Comparison of ENCODE assay signal across 14 cellular contexts in genomic region chr7:140238778-140239652, GRCh38.
DNase-seq lines count a peak whose midpoint lies in the region; ATAC-seq and TF ChIP-seq lines count a peak whose summit lies in the region.
"Had no signal": no experiment of that assay in that cellular context is flagged by ENCODE, and none has a peak within 500 bp of the region (broad histone marks: within the 10 kb centered on the region; RNA-seq: fewer than 3 reads in every experiment).

No MANE protein-coding gene starts in this region.

- H3K36me3 ChIP-seq in Panc1 (ENCODE audit: control insufficient read depth, insufficient read depth, low read length): no peaks in the 10 kb centered on the region
- no peaks in the 10 kb centered on the region for H3K36me3 ChIP-seq in mucosa of rectum (ENCODE audit: control insufficient read depth in 2 of 2, insufficient read depth in 2 of 2, low read length in 2 of 2)
- no peaks in the 10 kb centered on the region for H3K36me3 ChIP-seq in osteoblast (ENCODE audit: insufficient read depth, low read length)

- no peak overlapping the region for H2AFZ ChIP-seq in osteoblast (ENCODE audit: low read length)

- in situ Hi-C loops in Panc1 (cut with HindIII; ENCODE audit: low pct_unique_long_range_greater_than_20kb, low sequenced_read_pairs): no loop called here

- intact Hi-C loops in Panc1 (cut with micrococcal nuclease; ENCODE audit: unreplicated experiment): no loop called here

- peak overlapping the region; percentile 65 to 67 for H3K9ac ChIP-seq in mucosa of rectum (ENCODE audit: low read depth in 1 of 2, low read length in 2 of 2)

- no peak overlapping the region for H3K27ac ChIP-seq in Panc1 (ENCODE audit: low read length)
- H3K27ac ChIP-seq in mucosa of rectum (ENCODE audit: low read depth in 2 of 2, low read length in 2 of 2): peak overlapping the region; percentile 96 to 97
- H3K27ac ChIP-seq in osteoblast (ENCODE audit: low read depth, low read length): no peak overlapping the region

- H3K9me3 ChIP-seq in Panc1 (ENCODE audit: control insufficient read depth, insufficient read depth, low read depth, low read length) (no peaks in the 10 kb centered on the region), mucosa of rectum (ENCODE audit: control insufficient read depth in 2 of 2, low read length in 2 of 2) (no peaks in the 10 kb centered on the region), osteoblast (ENCODE audit: low read depth, low read length) (no peaks in the 10 kb centered on the region)

- no peaks in the 10 kb centered on the region for H3K79me2 ChIP-seq in osteoblast (ENCODE audit: insufficient read depth, low read length)

- TF ChIP-seq CTCF in Panc1 (IDR thresholded peaks at IDR 0.05) (no peak), nephron progenitor cell (IDR thresholded peaks at IDR 0.05) (no peak), osteoblast (IDR thresholded peaks at IDR 0.05; ENCODE audit: extremely low read depth, low read depth, low read length) (no peak)

- H3K27ac Mint-ChIP-seq in nephron progenitor cell: no peak overlapping the region
- no peak overlapping the region for H3K27ac Mint-ChIP-seq in activated CD8-positive, alpha-beta memory T cell treated with anti-CD3 and anti-CD28 coated beads, Interleukin-2, amount 10 ng/mL, durations not matched to agents 7 days and 5 days
- H3K27ac Mint-ChIP-seq: activated T-cell treated with anti-CD3 and anti-CD28 coated beads, Interleukin-2, amount 50 U/mL, for 72 hours; brain; CD8-positive, alpha-beta memory T cell; HFFc6 had no signal

- no peaks in the 10 kb centered on the region for H3K9me3 Mint-ChIP-seq in nephron progenitor cell
- H3K9me3 Mint-ChIP-seq in activated CD8-positive, alpha-beta memory T cell treated with anti-CD3 and anti-CD28 coated beads, Interleukin-2, amount 10 ng/mL, durations not matched to agents 7 days and 5 days (ENCODE audit: low read depth): no peaks in the 10 kb centered on the region
- H3K9me3 Mint-ChIP-seq: activated T-cell treated with anti-CD3 and anti-CD28 coated beads, Interleukin-2, amount 50 U/mL, for 72 hours; CD8-positive, alpha-beta memory T cell; HFFc6 had no signal

- no TSS peak for BruUV-seq in Panc1 (replicated peaks; lab: Mats Ljungman, UMichigan)

- no peaks in the 10 kb centered on the region for H4K20me1 ChIP-seq in osteoblast (ENCODE audit: insufficient read depth, low read length)

- H3K27me3 Mint-ChIP-seq in nephron progenitor cell (ENCODE audit: low read depth, poor library complexity): peaks cover 2% of the 10 kb centered on the region
- no peaks in the 10 kb centered on the region for H3K27me3 Mint-ChIP-seq in activated CD8-positive, alpha-beta memory T cell treated with anti-CD3 and anti-CD28 coated beads, Interleukin-2, amount 10 ng/mL, durations not matched to agents 7 days and 5 days

- H3K4me3 Mint-ChIP-seq in nephron progenitor cell: no peak overlapping the region
- H3K4me3 Mint-ChIP-seq in activated CD8-positive, alpha-beta memory T cell treated with anti-CD3 and anti-CD28 coated beads, Interleukin-2, amount 10 ng/mL, durations not matched to agents 7 days and 5 days: no peak overlapping the region
- H3K4me3 Mint-ChIP-seq: activated T-cell treated with anti-CD3 and anti-CD28 coated beads, Interleukin-2, amount 50 U/mL, for 72 hours; brain; CD8-positive, alpha-beta memory T cell; HFFc6 had no signal

- CTCF ChIA-PET in Panc1 (lab: Charles Lee): no interaction called here
- CTCF ChIA-PET in activated CD8-positive, alpha-beta memory T cell treated with anti-CD3 and anti-CD28 coated beads, Interleukin-2, amount 10 ng/mL, durations not matched to agents 7 days and 5 days (lab: Charles Lee): no interaction called here

- no peaks in the 10 kb centered on the region for H3K36me3 Mint-ChIP-seq in nephron progenitor cell (ENCODE audit: low read depth)
- no peaks in the 10 kb centered on the region for H3K36me3 Mint-ChIP-seq in activated CD8-positive, alpha-beta memory T cell treated with anti-CD3 and anti-CD28 coated beads, Interleukin-2, amount 10 ng/mL, durations not matched to agents 7 days and 5 days
- H3K36me3 Mint-ChIP-seq: brain; CD8-positive, alpha-beta memory T cell had no signal

- peak; percentile 50 for DNase-seq in DMS53 (lab: John Stamatoyannopoulos, UW)
- peak; percentile 59 for DNase-seq in NCI-H146 treated with DMSO at 0.1 percent for 48 hours (lab: John Stamatoyannopoulos, UW; ENCODE audit: unreplicated experiment)
- no peak for DNase-seq in Panc1 (ENCODE audit: low read depth, low spot score)
- DNase-seq in nephron progenitor cell: no peak
- no peak for DNase-seq in activated CD8-positive, alpha-beta memory T cell treated with anti-CD3 and anti-CD28 coated beads, Interleukin-2, amount 10 ng/mL, durations not matched to agents 7 days and 5 days
- DNase-seq in osteoblast (ENCODE audit: insufficient read length, low spot score, missing footprints): no peak
- no peak for DNase-seq in glomerular visceral epithelial cell (ENCODE audit: extremely low spot score)
- DNase-seq: activated T-cell treated with anti-CD3 and anti-CD28 coated beads, Interleukin-2, amount 50 U/mL, for 72 hours; CD8-positive, alpha-beta memory T cell; HFFc6; Kasumi-1 had no signal

- no peak overlapping the region for H3K4me3 ChIP-seq in Panc1 (ENCODE audit: low read depth in 2 of 2, low read length in 2 of 2)
- H3K4me3 ChIP-seq in mucosa of rectum (ENCODE audit: low read length in 2 of 2): peak overlapping the region; percentile 14 to 37
- H3K4me3 ChIP-seq in osteoblast (ENCODE audit: insufficient read depth, low read length): no peak overlapping the region
- H3K4me3 ChIP-seq: GM12878 had no signal

- no peak overlapping the region for H3K4me2 ChIP-seq in osteoblast (ENCODE audit: insufficient read depth, low read length)

- peak; percentile 72 for ATAC-seq in Panc1
- no peak for ATAC-seq in activated CD8-positive, alpha-beta memory T cell treated with anti-CD3 and anti-CD28 coated beads, Interleukin-2, amount 10 ng/mL, durations not matched to agents 7 days and 5 days
- ATAC-seq: GM12878 had no signal

- POLR2A ChIA-PET in Panc1 (lab: Charles Lee): no interaction called here

- H3K4me1 Mint-ChIP-seq in nephron progenitor cell: peaks cover 16% of the 10 kb centered on the region
- peaks cover 15% of the 10 kb centered on the region for H3K4me1 Mint-ChIP-seq in activated CD8-positive, alpha-beta memory T cell treated with anti-CD3 and anti-CD28 coated beads, Interleukin-2, amount 10 ng/mL, durations not matched to agents 7 days and 5 days
- H3K4me1 Mint-ChIP-seq: brain had no signal

- H3K4me1 ChIP-seq in Panc1 (ENCODE audit: control insufficient read depth, insufficient read depth, low read length) (no peaks in the 10 kb centered on the region), mucosa of rectum (ENCODE audit: control insufficient read depth in 2 of 2, insufficient read depth in 2 of 2, low read length in 2 of 2) (peaks cover 53 to 69% of the 10 kb centered on the region in 2 donors), osteoblast (ENCODE audit: insufficient read depth, low read length) (no peaks in the 10 kb centered on the region)

- H3K27me3 ChIP-seq in Panc1 (ENCODE audit: control insufficient read depth, insufficient read depth, low read length) (0 out of 2 replicates have a peak, but pooled peaks cover 3% of the 10 kb centered on the region), mucosa of rectum (ENCODE audit: control insufficient read depth in 2 of 2, insufficient read depth in 2 of 2, low read length in 2 of 2) (no peaks in the 10 kb centered on the region), osteoblast (ENCODE audit: insufficient read depth, low read length) (peaks cover 16% of the 10 kb centered on the region)

Comparison
In these comparisons a context has a peak if more than half of its experiments do, and no peak if none do; other contexts are left out.
1. DNase-seq: peak in DMS53 (single experiment) and NCI-H146 treated with DMSO at 0.1 percent for 48 hours (single experiment); none in Panc1 (single experiment), nephron progenitor cell (single experiment), activated CD8-positive, alpha-beta memory T cell treated with anti-CD3 and anti-CD28 coated beads, Interleukin-2, amount 10 ng/mL, durations not matched to agents 7 days and 5 days (single experiment), osteoblast (single experiment) and glomerular visceral epithelial cell (single experiment).
2. H3K27ac ChIP-seq: peak in mucosa of rectum (2 of 2); none in Panc1 (single experiment) and osteoblast (single experiment).
3. H3K4me3 ChIP-seq: peak in mucosa of rectum (2 of 2); none in Panc1 (0 of 2) and osteoblast (single experiment).